Comparison of ENCODE assay signal across 7 cellular contexts in the genomic region with DNA sequence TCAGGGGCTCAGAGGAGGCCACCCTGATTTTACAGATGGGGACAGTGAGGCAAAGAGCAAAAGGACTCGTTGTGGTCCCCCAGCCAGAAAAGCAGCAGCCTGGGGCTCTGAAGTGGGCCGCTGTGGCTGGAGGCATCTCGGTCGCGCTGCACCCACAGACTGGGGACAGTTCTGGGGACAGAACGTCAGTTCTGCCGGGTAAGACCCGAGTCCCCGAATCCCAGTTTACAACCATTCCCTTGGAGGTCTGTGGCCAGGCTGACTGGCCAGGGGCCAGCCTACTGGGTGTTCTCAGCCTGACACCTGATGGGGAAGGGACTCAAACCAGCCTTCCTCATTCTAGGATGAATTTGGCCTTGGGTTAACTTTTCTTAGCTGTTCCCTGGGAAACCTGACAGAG. TPM values are rescaled to one million over a fixed set of nuclear protein-coding genes. Genes with fewer than 3 reads are reported as not detected.
"Had no signal": no experiment of that assay in that cellular context is flagged by ENCODE, and none has a peak within 500 bp of the region (broad histone marks: within the 10 kb centered on the region; RNA-seq: fewer than 3 reads in every experiment).

No MANE protein-coding gene starts in this region.

- DNase-seq: IMR-90, KBM-7 had no signal

- H3K9me3 Mint-ChIP-seq: IgD-negative memory B cell had no signal

- H3K27ac ChIP-seq: HL-60 had no signal

- H3K4me3 ChIP-seq: K562 had no signal

- H3K36me3 Mint-ChIP-seq: IgD-negative memory B cell had no signal

- H3K27me3 Mint-ChIP-seq: IgD-negative memory B cell had no signal

- ATAC-seq: HepG2, K562 had no signal

- H3K27ac Mint-ChIP-seq: IgD-negative memory B cell had no signal

- H3K4me3 Mint-ChIP-seq: IgD-negative memory B cell had no signal

RNA-seq across cellular contexts. Expression of a gene that starts 33.1 kb away (rescaled TPM):
- total RNA-seq: HT-29, K562 had no signal
- polyA plus RNA-seq: IgD-negative memory B cell, K562 had no signal
